2 cellular contexts compared by ENCODE assay signal in the genomic region with DNA sequence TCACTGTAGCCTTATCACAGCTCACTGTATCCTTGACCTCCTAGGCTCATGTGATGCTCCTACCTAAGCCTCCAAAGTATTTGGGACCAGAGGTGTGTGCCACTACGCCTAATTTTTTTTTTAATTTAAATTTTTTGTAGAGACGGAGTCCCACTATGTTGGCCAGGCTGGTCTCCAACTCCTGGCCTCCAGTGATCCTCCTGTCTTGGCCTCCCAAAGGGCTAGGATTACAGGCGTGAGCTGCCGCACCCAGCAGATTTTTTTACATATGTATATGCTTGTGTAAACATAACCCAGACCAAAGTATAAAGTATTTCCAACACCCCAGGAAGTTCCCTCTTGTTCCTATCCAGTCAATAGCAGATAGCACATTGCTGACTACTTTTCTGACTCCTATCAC.
TF ChIP-seq lines count a peak whose summit lies in the region.

No MANE protein-coding gene starts in this region.

TF ChIP-seq in HepG2, 621 proteins besides CTCF, POLR2A, EP300 and RAD21:
- TF ChIP-seq, protein P1, sequence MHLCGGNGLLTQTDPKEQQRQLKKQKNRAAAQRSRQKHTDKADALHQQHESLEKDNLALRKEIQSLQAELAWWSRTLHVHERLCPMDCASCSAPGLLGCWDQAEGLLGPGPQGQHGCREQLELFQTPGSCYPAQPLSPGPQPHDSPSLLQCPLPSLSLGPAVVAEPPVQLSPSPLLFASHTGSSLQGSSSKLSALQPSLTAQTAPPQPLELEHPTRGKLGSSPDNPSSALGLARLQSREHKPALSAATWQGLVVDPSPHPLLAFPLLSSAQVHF (CRISPR knock-in tag; IDR thresholded peaks at IDR 0.05): no peak
- TF ChIP-seq, protein P2, sequence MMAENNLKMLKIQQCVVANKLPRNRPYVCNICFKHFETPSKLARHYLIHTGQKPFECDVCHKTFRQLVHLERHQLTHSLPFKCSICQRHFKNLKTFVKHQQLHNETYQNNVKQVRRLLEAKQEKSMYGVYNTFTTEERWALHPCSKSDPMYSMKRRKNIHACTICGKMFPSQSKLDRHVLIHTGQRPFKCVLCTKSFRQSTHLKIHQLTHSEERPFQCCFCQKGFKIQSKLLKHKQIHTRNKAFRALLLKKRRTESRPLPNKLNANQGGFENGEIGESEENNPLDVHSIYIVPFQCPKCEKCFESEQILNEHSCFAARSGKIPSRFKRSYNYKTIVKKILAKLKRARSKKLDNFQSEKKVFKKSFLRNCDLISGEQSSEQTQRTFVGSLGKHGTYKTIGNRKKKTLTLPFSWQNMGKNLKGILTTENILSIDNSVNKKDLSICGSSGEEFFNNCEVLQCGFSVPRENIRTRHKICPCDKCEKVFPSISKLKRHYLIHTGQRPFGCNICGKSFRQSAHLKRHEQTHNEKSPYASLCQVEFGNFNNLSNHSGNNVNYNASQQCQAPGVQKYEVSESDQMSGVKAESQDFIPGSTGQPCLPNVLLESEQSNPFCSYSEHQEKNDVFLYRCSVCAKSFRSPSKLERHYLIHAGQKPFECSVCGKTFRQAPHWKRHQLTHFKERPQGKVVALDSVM (CRISPR knock-in tag; IDR thresholded peaks at IDR 0.05): peak; percentile 98
- peak; percentile 16; the same call in 1 of the 2 replicates for TF ChIP-seq ZNF121 (CRISPR knock-in tag; IDR thresholded peaks at IDR 0.05)

TF ChIP-seq in GM12891, 5 proteins besides CTCF, POLR2A, EP300 and RAD21:
- TF ChIP-seq SPI1 (IDR thresholded peaks at IDR 0.05; ENCODE audit: low read depth, low read length) (no peak), POLR2AphosphoS5 (IDR thresholded peaks at IDR 0.05; ENCODE audit: low read depth, low read length) (no peak), POU2F2 (IDR thresholded peaks at IDR 0.05; ENCODE audit: low read depth, low read length) (no peak), TAF1 (IDR thresholded peaks at IDR 0.05; ENCODE audit: low read depth, low read length) (no peak), PAX5 (IDR thresholded peaks at IDR 0.05; ENCODE audit: insufficient read depth, low read length, severe bottlenecking) (no peak)
